Comparison of ENCODE assay signal across 26 cellular contexts in the genomic region with DNA sequence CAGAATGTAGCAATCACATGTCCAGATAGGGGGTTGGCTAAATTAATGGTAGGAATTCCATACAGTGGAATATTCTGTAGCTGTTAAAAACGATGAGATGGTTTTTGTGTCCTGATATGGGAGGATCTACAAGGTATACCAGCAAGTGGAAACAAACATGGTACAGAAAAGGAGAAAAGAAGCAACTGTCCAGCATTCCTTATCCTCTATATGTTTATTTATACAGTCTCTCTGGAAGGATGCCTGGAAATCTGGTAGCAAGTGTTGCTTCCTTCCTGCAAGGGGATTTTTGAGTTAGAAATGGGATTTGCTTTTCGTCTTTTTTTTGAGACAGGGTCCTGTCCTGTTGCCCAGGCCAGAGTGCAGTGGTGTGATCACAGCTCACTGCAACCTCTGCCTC. TPM values are rescaled to one million over a fixed set of nuclear protein-coding genes. Genes with fewer than 3 reads are reported as not detected.
DNase-seq lines count a peak whose midpoint lies in the region; ATAC-seq, FAIRE-seq and TF ChIP-seq lines count a peak whose summit lies in the region.
"Had no signal": no experiment of that assay in that cellular context is flagged by ENCODE, and none has a peak within 500 bp of the region (broad histone marks: within the 10 kb centered on the region; RNA-seq: fewer than 3 reads in every experiment).

No MANE protein-coding gene starts in this region.

- H3K27me3 Mint-ChIP-seq in WTC11 (ENCODE audit: low read depth): no peaks in the 10 kb centered on the region
- H3K27me3 Mint-ChIP-seq: activated CD8-positive, alpha-beta T cell treated with anti-CD3 and anti-CD28 coated beads for 36 hours; memory B cell; naive B cell had no signal

- H3K79me2 ChIP-seq in endothelial cell of umbilical vein (ENCODE audit: control insufficient read depth, insufficient read depth, low read length): no peaks in the 10 kb centered on the region

- H3K27me3 ChIP-seq in endothelial cell of umbilical vein (ENCODE audit: control insufficient read depth in 2 of 2, insufficient read depth in 2 of 2, low read length in 2 of 2): no peaks in the 10 kb centered on the region
- H3K27me3 ChIP-seq: BE2C, spleen, testis had no signal

- FAIRE-seq in GM19239 (lab: Jason Lieb, UNC) (peak; percentile 56), endothelial cell of umbilical vein (lab: Jason Lieb, UNC) (peak; percentile 66)

- no peak overlapping the region for H3K9ac ChIP-seq in endothelial cell of umbilical vein (replicated peaks; ENCODE audit: extremely low read depth, insufficient read depth, low read length)

- intact Hi-C loops in endothelial cell of umbilical vein (cut with micrococcal nuclease): loop anchor here (1.0 kb wide), 1 partner anchor 8 kb away; no protein-coding TSS in a partner anchor

- no peaks in the 10 kb centered on the region for H3K9me3 Mint-ChIP-seq in WTC11
- H3K9me3 Mint-ChIP-seq: activated CD8-positive, alpha-beta T cell treated with anti-CD3 and anti-CD28 coated beads for 36 hours; memory B cell; naive B cell had no signal

- no peaks in the 10 kb centered on the region for H3K36me3 Mint-ChIP-seq in WTC11
- H3K36me3 Mint-ChIP-seq: naive B cell had no signal

- H3K9me1 ChIP-seq in endothelial cell of umbilical vein (replicated peaks; ENCODE audit: control insufficient read depth, extremely low read depth, insufficient read depth, low read length): no peaks in the 10 kb centered on the region

- no peaks in the 10 kb centered on the region for H3K9me3 ChIP-seq in endothelial cell of umbilical vein (replicated peaks; ENCODE audit: control insufficient read depth, insufficient read depth, low read length)
- H3K9me3 ChIP-seq: BE2C, spleen, testis had no signal

- no TSS peak for BruUV-seq in endothelial cell of umbilical vein (replicated peaks; lab: Mats Ljungman, UMichigan)

- no peak for TF ChIP-seq CTCF in WTC11 (IDR thresholded peaks at IDR 0.05)
- no peak for TF ChIP-seq CTCF in endothelial cell of umbilical vein (IDR thresholded peaks at IDR 0.05; ENCODE audit: extremely low read depth in 1 of 2, insufficient read depth in 1 of 2, low read depth in 1 of 2, low read length in 2 of 2)

- no peak for ATAC-seq in WTC11
- ATAC-seq in HG02852 (IDR thresholded peaks at IDR 0.05; ENCODE audit: unreplicated experiment): no peak
- no peak for ATAC-seq in GM19035 (IDR thresholded peaks at IDR 0.05; ENCODE audit: unreplicated experiment)
- no peak for ATAC-seq in GM18505 (IDR thresholded peaks at IDR 0.05; ENCODE audit: unreplicated experiment)
- ATAC-seq: activated CD8-positive, alpha-beta T cell treated with anti-CD3 and anti-CD28 coated beads for 36 hours had no signal

- peak overlapping the region; percentile 15 for H3K27ac ChIP-seq in endothelial cell of umbilical vein (ENCODE audit: insufficient read depth, low read depth, low read length)
- H3K27ac ChIP-seq: spleen, testis had no signal

- peaks cover 0 to 13% of the 10 kb centered on the region in 2 experiments for H3K36me3 ChIP-seq in endothelial cell of umbilical vein (ENCODE audit: control insufficient read depth in 2 of 2, extremely low read depth in 1 of 2, insufficient read depth in 2 of 2, low read length in 2 of 2)
- H3K36me3 ChIP-seq: BE2C had no signal

- H3K4me1 ChIP-seq in endothelial cell of umbilical vein (ENCODE audit: control insufficient read depth, extremely low read depth, insufficient read depth, low read length): peaks cover 12% of the 10 kb centered on the region
- H3K4me1 ChIP-seq: BE2C, spleen had no signal

- H4K20me1 ChIP-seq in endothelial cell of umbilical vein (replicated peaks; ENCODE audit: control insufficient read depth, extremely low read depth, insufficient read depth, low read length): no peaks in the 10 kb centered on the region

- TF ChIP-seq POLR2A in endothelial cell of umbilical vein (IDR thresholded peaks at IDR 0.05; ENCODE audit: low read depth, low read length) (no peak), GM18505 (IDR thresholded peaks at IDR 0.05; ENCODE audit: borderline replicate concordance, extremely low read depth, insufficient read depth, insufficient read length) (no peak)

- H3K4me3 ChIP-seq in endothelial cell of umbilical vein (replicated peaks in 1 of 3; ENCODE audit: insufficient read depth in 1 of 3, low read depth in 1 of 3, low read length in 3 of 3): no peak overlapping the region
- H3K4me3 ChIP-seq: spleen, testis had no signal

- CTCF ChIA-PET in WTC11 (lab: Charles Lee) (interaction anchor here (0.8 to 1.5 kb wide), 2 partner anchors 128 to 444 kb away, joined by 3 to 4 read pairs; no protein-coding TSS in a partner anchor), endothelial cell of umbilical vein (lab: Charles Lee) (interaction anchor here (1.2 to 3.1 kb wide), 3 partner anchors 14 to 56 kb away, joined by 3 to 11 read pairs (median 5); no protein-coding TSS in a partner anchor)

- no peak overlapping the region for H3K4me3 Mint-ChIP-seq in WTC11
- H3K4me3 Mint-ChIP-seq: activated CD8-positive, alpha-beta T cell treated with anti-CD3 and anti-CD28 coated beads for 36 hours; memory B cell; naive B cell had no signal

- peak overlapping the region; percentile 42 for H3K4me2 ChIP-seq in endothelial cell of umbilical vein (ENCODE audit: insufficient read depth, low read length)

- POLR2A ChIA-PET in WTC11 (lab: Charles Lee) (no interaction called here), endothelial cell of umbilical vein (lab: Charles Lee) (no interaction called here)

- H2AFZ ChIP-seq in endothelial cell of umbilical vein (ENCODE audit: low read depth, low read length): no peak overlapping the region

- no peak for DNase-seq in GM19239 (ENCODE audit: insufficient read length, low spot score)
- DNase-seq in WTC11 (ENCODE audit: low spot score): no peak
- peak; percentile 77 for DNase-seq in endothelial cell of umbilical vein (ENCODE audit: low read depth, low spot score)
- DNase-seq in islet precursor cell: no peak
- DNase-seq: activated CD4-positive, CD25-positive, alpha-beta regulatory T cell; activated CD8-positive, alpha-beta T cell treated with anti-CD3 and anti-CD28 coated beads for 36 hours; activated T-cell treated with anti-CD3 and anti-CD28 coated beads for 4 hours; BE2C; central memory CD4-positive, alpha-beta T cell; COR-L47; DMS79; naive B cell; NCI-H1092 treated with DMSO at 0.1 percent for 48 hours; NCI-H2107; NCI-H526 treated with DMSO at 0.1 percent for 48 hours; retina; RPMI8226; spleen; stimulated activated CD4-positive, alpha-beta T cell treated with anti-CD3 and anti-CD28 coated beads, Interleukin-4, amount 100 ng/mL, for 1 hour; stimulated activated naive CD4-positive, alpha-beta T cell; T-helper 9 cell; testis had no signal

- dilution Hi-C loops in endothelial cell of umbilical vein (cut with MboI; ENCODE audit: extremely low pct_ligation_motif_present, low sequenced_read_pairs): loop anchor here (25.0 kb wide), 1 partner anchor 129 kb away; a partner anchor contains a TSS

- peak overlapping the region; percentile 41; the same call in 1 of the 2 replicates for H3K27ac Mint-ChIP-seq in WTC11
- H3K27ac Mint-ChIP-seq: activated CD8-positive, alpha-beta T cell treated with anti-CD3 and anti-CD28 coated beads for 36 hours; memory B cell; naive B cell had no signal

- peaks cover 13% of the 10 kb centered on the region for H3K4me1 Mint-ChIP-seq in WTC11
- H3K4me1 Mint-ChIP-seq: memory B cell, naive B cell had no signal

TF ChIP-seq in endothelial cell of umbilical vein, 7 proteins besides CTCF, POLR2A, EP300 and RAD21:
- TF ChIP-seq EZH2 (IDR thresholded peaks at IDR 0.05; ENCODE audit: borderline replicate concordance, low read depth, low read length, severe bottlenecking) (no peak), FOS (IDR thresholded peaks at IDR 0.05; ENCODE audit: borderline replicate concordance, insufficient read depth, low read length) (no peak), MYC (IDR thresholded peaks at IDR 0.05; ENCODE audit: low read depth, low read length) (no peak), POLR2AphosphoS5 (IDR thresholded peaks at IDR 0.05; ENCODE audit: insufficient read depth, low read depth, low read length) (no peak), GATA2 (IDR thresholded peaks at IDR 0.05; ENCODE audit: insufficient read depth, insufficient read length, low read depth, low read length) (no peak), JUN (IDR thresholded peaks at IDR 0.05; ENCODE audit: borderline replicate concordance, insufficient read depth, insufficient read length, low read depth) (no peak)
- TF ChIP-seq, protein P1, sequence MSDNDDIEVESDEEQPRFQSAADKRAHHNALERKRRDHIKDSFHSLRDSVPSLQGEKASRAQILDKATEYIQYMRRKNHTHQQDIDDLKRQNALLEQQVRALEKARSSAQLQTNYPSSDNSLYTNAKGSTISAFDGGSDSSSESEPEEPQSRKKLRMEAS (IDR thresholded peaks at IDR 0.05; ENCODE audit: insufficient read depth, insufficient read length): no peak

RNA-seq across cellular contexts. Expression of a gene that starts 19.3 kb away (rescaled TPM):
- total RNA-seq in WTC11 (2021) (1.9 to 2.2 TPM (median 2.0 TPM) in 3 replicates), endothelial cell of umbilical vein (16.1 and 18.8 TPM in 2 replicates)
- 20.6 and 25.1 TPM in 2 replicates for polyA plus RNA-seq in endothelial cell of umbilical vein
- polyA plus RNA-seq in endothelial cell of umbilical vein (2011; cell fraction: cytosol; rRNA removed): 19.8 and 24.2 TPM in 2 replicates
- polyA plus RNA-seq in endothelial cell of umbilical vein (2011; cell fraction: nucleus; rRNA removed): 11.9 and 12.5 TPM in 2 replicates
- polyA plus RNA-seq in endothelial cell of umbilical vein (2012): 20.9 and 22.3 TPM in 2 replicates
- polyA minus RNA-seq in endothelial cell of umbilical vein: 6.8 and 10.8 TPM in 2 replicates
- 2.2 TPM for polyA minus RNA-seq in endothelial cell of umbilical vein (2011; cell fraction: cytosol; rRNA and poly(A)+ RNA removed)
- polyA minus RNA-seq in endothelial cell of umbilical vein (2011; cell fraction: nucleus; rRNA and poly(A)+ RNA removed): 2.8 and 3.0 TPM in 2 replicates
